ENCODE assay signal across 1 cellular context in genomic region chr5:16721151-16722102, GRCh38.
TF ChIP-seq lines count a peak whose summit lies in the region.

No MANE protein-coding gene starts in this region.

TF ChIP-seq in GM23338, 12 proteins besides CTCF, POLR2A, EP300 and RAD21 (continued from another document):
- TF ChIP-seq ZNF462 (CRISPR knock-in tag; IDR thresholded peaks at IDR 0.05): no peak
- TF ChIP-seq REST (IDR thresholded peaks at IDR 0.05; ENCODE audit: unreplicated experiment): no peak
- TF ChIP-seq EZH2 (IDR thresholded peaks at IDR 0.05; ENCODE audit: low read depth, unreplicated experiment): no peak
- no peak for TF ChIP-seq JUNB (IDR thresholded peaks at IDR 0.05; ENCODE audit: unreplicated experiment)
